In genomic region chr2:341017-341542, GRCh38 we compare ENCODE assay signal across 21 cellular contexts. TPM values are rescaled to one million over a fixed set of nuclear protein-coding genes. Genes with fewer than 3 reads are reported as not detected.
A peak's percentile ranks its signal among the peaks of the same experiment; 100 is the strongest.
DNase-seq lines count a peak whose midpoint lies in the region; ATAC-seq and TF ChIP-seq lines count a peak whose summit lies in the region.
"Had no signal": no experiment of that assay in that cellular context is flagged by ENCODE, and none has a peak within 500 bp of the region (broad histone marks: within the 10 kb centered on the region; RNA-seq: fewer than 3 reads in every experiment).

No MANE protein-coding gene starts in this region.

- H4K20me1 ChIP-seq in neural progenitor cell (ENCODE audit: low read depth) = no peaks in the 10 kb centered on the region

- H3K4me2 ChIP-seq in neural progenitor cell = no peak overlapping the region

- TF ChIP-seq EP300 in gastroesophageal sphincter (IDR thresholded peaks at IDR 0.05) = no peak

- H3K9me3 Mint-ChIP-seq in neural progenitor cell = peaks cover 52% of the 10 kb centered on the region
- H3K9me3 Mint-ChIP-seq in activated T-helper 2 cell treated with anti-CD3 and anti-CD28 coated beads, Interferon-gamma antibody, Interleukin-2, Interleukin-4, amounts not matched to agents 10 μg/mL and 5 μg/mL and 100 μg/mL, durations not matched to agents 14 hours and 24 hours and 36 hours = peaks cover 23% of the 10 kb centered on the region

- H3K36me3 Mint-ChIP-seq in neural progenitor cell = peaks cover 12% of the 10 kb centered on the region
- H3K36me3 Mint-ChIP-seq in activated T-helper 2 cell treated with anti-CD3 and anti-CD28 coated beads, Interferon-gamma antibody, Interleukin-2, Interleukin-4, amounts not matched to agents 10 μg/mL and 5 μg/mL and 100 μg/mL, durations not matched to agents 14 hours and 24 hours and 36 hours (ENCODE audit: low read depth) = peaks cover 6% of the 10 kb centered on the region

- H3K79me2 ChIP-seq in neural progenitor cell (ENCODE audit: low read depth) = no peaks in the 10 kb centered on the region

- H3K27ac ChIP-seq in neural progenitor cell = no peak overlapping the region
- no peak overlapping the region for H3K27ac ChIP-seq in gastroesophageal sphincter
- H3K27ac ChIP-seq: SJCRH30 had no signal

- H3K4me3 Mint-ChIP-seq in neural progenitor cell = no peak overlapping the region
- no peak overlapping the region for H3K4me3 Mint-ChIP-seq in activated T-helper 2 cell treated with anti-CD3 and anti-CD28 coated beads, Interferon-gamma antibody, Interleukin-2, Interleukin-4, amounts not matched to agents 10 μg/mL and 5 μg/mL and 100 μg/mL, durations not matched to agents 14 hours and 24 hours and 36 hours (ENCODE audit: low read depth)
- H3K4me3 Mint-ChIP-seq: CD4-positive, alpha-beta memory T cell; T-helper 17 cell had no signal

- no peaks in the 10 kb centered on the region for H3F3A ChIP-seq in neural progenitor cell (ENCODE audit: low read depth)

- peaks cover 3% of the 10 kb centered on the region for H3K27me3 Mint-ChIP-seq in neural progenitor cell (ENCODE audit: insufficient read depth, low read depth)
- H3K27me3 Mint-ChIP-seq in activated T-helper 2 cell treated with anti-CD3 and anti-CD28 coated beads, Interferon-gamma antibody, Interleukin-2, Interleukin-4, amounts not matched to agents 10 μg/mL and 5 μg/mL and 100 μg/mL, durations not matched to agents 14 hours and 24 hours and 36 hours (ENCODE audit: low read depth) = peaks cover 32% of the 10 kb centered on the region

- H3K36me3 ChIP-seq in neural progenitor cell = no peaks in the 10 kb centered on the region
- H3K36me3 ChIP-seq in gastroesophageal sphincter = no peaks in the 10 kb centered on the region
- H3K36me3 ChIP-seq: SJCRH30 had no signal

- H3K9ac ChIP-seq in neural progenitor cell = no peak overlapping the region

- ATAC-seq in GM21526 (IDR thresholded peaks at IDR 0.05; ENCODE audit: low FRiP score, unreplicated experiment) (no peak), gastroesophageal sphincter (no peak)
- ATAC-seq: Panc1, T-helper 17 cell had no signal

- peaks cover 2% of the 10 kb centered on the region for H3K27me3 ChIP-seq in neural progenitor cell
- peaks cover 42% of the 10 kb centered on the region for H3K27me3 ChIP-seq in gastroesophageal sphincter
- H3K27me3 ChIP-seq: SJCRH30 had no signal

- H3K27ac Mint-ChIP-seq in neural progenitor cell = no peak overlapping the region
- no peak overlapping the region for H3K27ac Mint-ChIP-seq in activated T-helper 2 cell treated with anti-CD3 and anti-CD28 coated beads, Interferon-gamma antibody, Interleukin-2, Interleukin-4, amounts not matched to agents 10 μg/mL and 5 μg/mL and 100 μg/mL, durations not matched to agents 14 hours and 24 hours and 36 hours
- H3K27ac Mint-ChIP-seq: CD4-positive, alpha-beta memory T cell; T-helper 17 cell had no signal

- intact Hi-C loops in activated T-helper 2 cell treated with anti-CD3 and anti-CD28 coated beads, Interferon-gamma antibody, Interleukin-2, Interleukin-4, amounts not matched to agents 10 μg/mL and 5 μg/mL and 100 μg/mL, durations not matched to agents 14 hours and 24 hours and 36 hours (cut with micrococcal nuclease) = no loop called here

- H3K9me3 ChIP-seq in neural progenitor cell (ENCODE audit: low read depth) (peaks cover 7% of the 10 kb centered on the region), gastroesophageal sphincter (peaks cover 0 to 30% (median 0%) of the 10 kb centered on the region in 3 donors)

- H3K4me1 Mint-ChIP-seq in neural progenitor cell = peaks cover 6% of the 10 kb centered on the region
- H3K4me1 Mint-ChIP-seq in activated T-helper 2 cell treated with anti-CD3 and anti-CD28 coated beads, Interferon-gamma antibody, Interleukin-2, Interleukin-4, amounts not matched to agents 10 μg/mL and 5 μg/mL and 100 μg/mL, durations not matched to agents 14 hours and 24 hours and 36 hours (ENCODE audit: low read depth) = peaks cover 1% of the 10 kb centered on the region

- DNase-seq in NCI-H2081 (lab: John Stamatoyannopoulos, UW) (peak; percentile 50 to 60), NCI-H2081 treated with DMSO at 0.1 percent for 48 hours (lab: John Stamatoyannopoulos, UW) (no peak), NCI-H1092 (lab: John Stamatoyannopoulos, UW) (peak; percentile 6), NCI-H345 treated with DMSO at 0.1 percent for 48 hours (lab: John Stamatoyannopoulos, UW; ENCODE audit: unreplicated experiment) (peak; percentile 31), neural progenitor cell (ENCODE audit: low spot score) (no peak)
- no peak for DNase-seq in activated T-helper 2 cell treated with anti-CD3 and anti-CD28 coated beads, Interferon-gamma antibody, Interleukin-2, Interleukin-4, amounts not matched to agents 10 μg/mL and 5 μg/mL and 100 μg/mL, durations not matched to agents 14 hours and 24 hours and 36 hours (ENCODE audit: low spot score)
- DNase-seq: 8988T; Calu3; CD4-positive, alpha-beta memory T cell; DMS53; KG1; NCI-H1436 treated with DMSO at 0.1 percent for 48 hours; NCI-H82; SJCRH30; T-helper 17 cell had no signal

- H3K4me1 ChIP-seq in neural progenitor cell (no peaks in the 10 kb centered on the region), gastroesophageal sphincter (no peaks in the 10 kb centered on the region)
- H3K4me1 ChIP-seq: SJCRH30 had no signal

- no peak for TF ChIP-seq CTCF in neural progenitor cell (IDR thresholded peaks at IDR 0.05)
- TF ChIP-seq CTCF in gastroesophageal sphincter (IDR thresholded peaks at IDR 0.05) = no peak

- no peak overlapping the region for H3K4me3 ChIP-seq in neural progenitor cell
- no peak overlapping the region for H3K4me3 ChIP-seq in gastroesophageal sphincter
- H3K4me3 ChIP-seq: SJCRH30 had no signal

- WGBS in gastroesophageal sphincter (ENCODE audit: low coverage in 1 of 2), 2 donors = 66 to 87% methylated on average over 3 to 7 of the region's 9 CpGs

- peak overlapping the region; percentile 63 for H2AFZ ChIP-seq in neural progenitor cell (replicated peaks)

- TF ChIP-seq POLR2A in gastroesophageal sphincter (IDR thresholded peaks at IDR 0.05) = no peak

RNA-seq across cellular contexts. Expression of gene ALKAL2, which starts 53.2 kb away (rescaled TPM):
- total RNA-seq in neural progenitor cell (ENCODE audit: low replicate concordance) (not detected in 2 replicates), gastroesophageal sphincter (10 to 100 TPM in 1 of 4 donors, under 1 TPM in 2, not detected in 1; 0.30 to 15.9 (median 0.89) TPM)
- total RNA-seq in activated T-helper 2 cell treated with anti-CD3 and anti-CD28 coated beads, Interferon-gamma antibody, Interleukin-2, Interleukin-4, amounts not matched to agents 10 μg/mL and 5 μg/mL and 100 μg/mL, durations not matched to agents 14 hours and 24 hours and 36 hours = 16.3 and 17.6 TPM in 2 replicates
- total RNA-seq: Calu3; CD4-positive, alpha-beta memory T cell; H4; HT-29; NCI-H460 had no signal

Comparison
In these comparisons a context has a peak if more than half of its experiments do, and no peak if none do; other contexts are left out.
1. DNase-seq: peak in NCI-H2081 (2 of 2), NCI-H1092 (single experiment) and NCI-H345 treated with DMSO at 0.1 percent for 48 hours (single experiment); none in NCI-H2081 treated with DMSO at 0.1 percent for 48 hours (single experiment), neural progenitor cell (single experiment) and activated T-helper 2 cell treated with anti-CD3 and anti-CD28 coated beads, Interferon-gamma antibody, Interleukin-2, Interleukin-4, amounts not matched to agents 10 μg/mL and 5 μg/mL and 100 μg/mL, durations not matched to agents 14 hours and 24 hours and 36 hours (single experiment).